21 cellular contexts compared by ENCODE assay signal in genomic region chr10:34495938-34496337, GRCh38.
"Had no signal": no experiment of that assay in that cellular context is flagged by ENCODE, and none has a peak within 500 bp of the region (broad histone marks: within the 10 kb centered on the region; RNA-seq: fewer than 3 reads in every experiment).

No MANE protein-coding gene starts in this region.

- ATAC-seq: activated T-cell treated with anti-CD3 and anti-CD28 coated beads, Interleukin-2, amount 50 U/mL, for 4 hours; left colon; mucosa of descending colon; naive thymus-derived CD8-positive, alpha-beta T cell; sciatic nerve; stimulated activated naive CD8-positive, alpha-beta T cell treated with anti-CD3 and anti-CD28 coated beads, Interleukin-15, Interleukin-2, amounts not matched to agents 100 U/mL and 50 U/mL, for 24 hours had no signal

- H3K4me3 Mint-ChIP-seq: activated naive CD8-positive, alpha-beta T cell; activated T-cell treated with anti-CD3 and anti-CD28 coated beads, Interleukin-2, amount 50 U/mL, for 4 hours; immature natural killer cell; naive thymus-derived CD8-positive, alpha-beta T cell had no signal

- H3K9me3 Mint-ChIP-seq: activated T-cell treated with anti-CD3 and anti-CD28 coated beads, Interleukin-2, amount 50 U/mL, for 4 hours; immature natural killer cell; naive thymus-derived CD8-positive, alpha-beta T cell had no signal

- H3K36me3 Mint-ChIP-seq: activated naive CD8-positive, alpha-beta T cell; immature natural killer cell; naive thymus-derived CD8-positive, alpha-beta T cell had no signal

- H3K27ac Mint-ChIP-seq: activated naive CD8-positive, alpha-beta T cell; immature natural killer cell; naive thymus-derived CD8-positive, alpha-beta T cell; progenitor cell of endocrine pancreas had no signal

- H3K4me1 Mint-ChIP-seq: immature natural killer cell; naive thymus-derived CD8-positive, alpha-beta T cell had no signal

- H3K4me3 ChIP-seq: mucosa of descending colon, suprapubic skin, upper lobe of left lung had no signal

- H3K27me3 Mint-ChIP-seq: activated naive CD8-positive, alpha-beta T cell; naive thymus-derived CD8-positive, alpha-beta T cell; progenitor cell of endocrine pancreas had no signal

- H3K27ac ChIP-seq: brain microvascular endothelial cell, suprapubic skin, upper lobe of left lung had no signal

- DNase-seq: activated CD4-positive, alpha-beta T cell treated with anti-CD3 and anti-CD28 coated beads for 1 hour; activated CD4-positive, alpha-beta T cell treated with anti-CD3 and anti-CD28 coated beads, Interleukin-2, amount 50 U/mL, for 48 hours; activated gamma-delta T cell; activated T-cell treated with anti-CD3 and anti-CD28 coated beads, Interleukin-2, amount 50 U/mL, for 4 hours; brain microvascular endothelial cell; cerebellar nuclear complex; dermis blood vessel endothelial cell; glutamatergic neuron; immature natural killer cell; left colon; mammary epithelial cell; mucosa of descending colon; naive thymus-derived CD8-positive, alpha-beta T cell; stimulated activated CD4-positive, alpha-beta T cell treated with anti-CD3 and anti-CD28 coated beads, Interleukin-2, amount 100 ng/mL, for 48 hours; stimulated activated naive CD8-positive, alpha-beta T cell treated with anti-CD3 and anti-CD28 coated beads, Interleukin-15, Interleukin-2, amounts not matched to agents 100 U/mL and 50 U/mL, for 24 hours; T1000; upper lobe of left lung had no signal

- H3K27me3 ChIP-seq: brain microvascular endothelial cell, suprapubic skin, upper lobe of left lung had no signal

- H3K36me3 ChIP-seq: brain microvascular endothelial cell, suprapubic skin, upper lobe of left lung had no signal

- H3K4me1 ChIP-seq: upper lobe of left lung had no signal

- H3K9me3 ChIP-seq: mucosa of descending colon, suprapubic skin, upper lobe of left lung had no signal
